22 cellular contexts compared by ENCODE assay signal in genomic region chr14:39350866-39351265, GRCh38.
DNase-seq lines count a peak whose midpoint lies in the region; ATAC-seq, FAIRE-seq and TF ChIP-seq lines count a peak whose summit lies in the region.
"Had no signal": no experiment of that assay in that cellular context is flagged by ENCODE, and none has a peak within 500 bp of the region (broad histone marks: within the 10 kb centered on the region; RNA-seq: fewer than 3 reads in every experiment).

No MANE protein-coding gene starts in this region.

- no peak for TF ChIP-seq CTCF in natural killer cell (IDR thresholded peaks at IDR 0.05)

- no peaks in the 10 kb centered on the region for H3K27me3 Mint-ChIP-seq in natural killer cell (ENCODE audit: low read depth in 2 of 2)
- H3K27me3 Mint-ChIP-seq in natural killer cell treated with Interleukin-12 subunit alpha and Interleukin-12 subunit beta and Interleukin-15 and Interleukin-18, amount 100 ng/mL, for 72 hours = no peaks in the 10 kb centered on the region
- H3K27me3 Mint-ChIP-seq: B cell, IgD-negative memory B cell had no signal

- ATAC-seq in natural killer cell = no peak
- no peak for ATAC-seq in natural killer cell treated with Interleukin-12 subunit alpha and Interleukin-12 subunit beta and Interleukin-15 and Interleukin-18, amount 100 ng/mL, for 72 hours
- ATAC-seq: CD8-positive, alpha-beta T cell; HCT116 had no signal

- H3K4me3 Mint-ChIP-seq in natural killer cell = no peak overlapping the region
- H3K4me3 Mint-ChIP-seq in natural killer cell treated with Interleukin-12 subunit alpha and Interleukin-12 subunit beta and Interleukin-15 and Interleukin-18, amount 100 ng/mL, for 72 hours = no peak overlapping the region
- H3K4me3 Mint-ChIP-seq: B cell; CD8-positive, alpha-beta T cell; HFFc6; IgD-negative memory B cell had no signal

- H3K36me3 Mint-ChIP-seq in natural killer cell = peaks cover 8% of the 10 kb centered on the region
- H3K36me3 Mint-ChIP-seq in natural killer cell treated with Interleukin-12 subunit alpha and Interleukin-12 subunit beta and Interleukin-15 and Interleukin-18, amount 100 ng/mL, for 72 hours = peaks cover 20% of the 10 kb centered on the region

- H3K4me1 Mint-ChIP-seq in natural killer cell = peaks cover 4 to 7% of the 10 kb centered on the region in 2 donors
- H3K4me1 Mint-ChIP-seq in natural killer cell treated with Interleukin-12 subunit alpha and Interleukin-12 subunit beta and Interleukin-15 and Interleukin-18, amount 100 ng/mL, for 72 hours (ENCODE audit: low read depth in 2 of 2) = peaks cover 5 to 6% of the 10 kb centered on the region in 2 donors

- H3K27ac Mint-ChIP-seq in natural killer cell = peak overlapping the region; percentile 39 to 43
- no peak overlapping the region for H3K27ac Mint-ChIP-seq in natural killer cell treated with Interleukin-12 subunit alpha and Interleukin-12 subunit beta and Interleukin-15 and Interleukin-18, amount 100 ng/mL, for 72 hours
- H3K27ac Mint-ChIP-seq: B cell; CD8-positive, alpha-beta T cell; HFFc6; IgD-negative memory B cell had no signal

- H3K9me3 Mint-ChIP-seq in natural killer cell = no peaks in the 10 kb centered on the region
- H3K9me3 Mint-ChIP-seq in natural killer cell treated with Interleukin-12 subunit alpha and Interleukin-12 subunit beta and Interleukin-15 and Interleukin-18, amount 100 ng/mL, for 72 hours = no peaks in the 10 kb centered on the region

- DNase-seq in NCI-H82 (lab: John Stamatoyannopoulos, UW) (peak; percentile 6), NCI-H82 treated with DMSO at 0.1 percent for 48 hours (lab: John Stamatoyannopoulos, UW; ENCODE audit: unreplicated experiment) (no peak), natural killer cell (no peak), NCI-H345 treated with DMSO at 0.1 percent for 48 hours (lab: John Stamatoyannopoulos, UW; ENCODE audit: unreplicated experiment) (no peak)
- DNase-seq in natural killer cell treated with Interleukin-12 subunit alpha and Interleukin-12 subunit beta and Interleukin-15 and Interleukin-18, amount 100 ng/mL, for 72 hours (ENCODE audit: low spot score) = no peak
- no peak for DNase-seq in NK-92 treated with Interleukin-12 subunit alpha and Interleukin-12 subunit beta, amount 100 ng/mL, for 24 hours (lab: John Stamatoyannopoulos, UW)
- DNase-seq: Calu3; CD8-positive, alpha-beta T cell; DMS 273 treated with DMSO at 0.1 percent for 48 hours; DMS53; DND-41; EL; GM23248; HFFc6 had no signal

- intact Hi-C loops in natural killer cell (cut with micrococcal nuclease) = no loop called here

- peak; percentile 35 for FAIRE-seq in endometrium (lab: Jason Lieb, UNC)
- FAIRE-seq: GM12891, GM18507, H54, HTR-8/SVneo had no signal

Comparison
In these comparisons a context has a peak if more than half of its experiments do, and no peak if none do; other contexts are left out.
1. H3K27ac Mint-ChIP-seq: peak in natural killer cell (2 of 2); none in natural killer cell treated with Interleukin-12 subunit alpha and Interleukin-12 subunit beta and Interleukin-15 and Interleukin-18, amount 100 ng/mL, for 72 hours (0 of 2).